Comparison of ENCODE assay signal across 23 cellular contexts in genomic region chr4:140066031-140066930, GRCh38.
"Had no signal": no experiment of that assay in that cellular context is flagged by ENCODE, and none has a peak within 500 bp of the region (broad histone marks: within the 10 kb centered on the region; RNA-seq: fewer than 3 reads in every experiment).

No MANE protein-coding gene starts in this region.

- H3K9me3 ChIP-seq: lower lobe of right lung, suprapubic skin, transverse colon had no signal

- H3K4me3 Mint-ChIP-seq: activated CD4-positive, alpha-beta T cell treated with anti-CD3 and anti-CD28 coated beads, Interleukin-2, amount 10 ng/mL, durations not matched to agents 24 days and 14 days; activated CD8-positive, alpha-beta T cell treated with anti-CD3 and anti-CD28 coated beads, Interleukin-2, amount 10 ng/mL, durations not matched to agents 7 days and 5 days; activated naive CD4-positive, alpha-beta T cell treated with anti-CD3 and anti-CD28 coated beads for 36 hours; activated T-cell treated with anti-CD3 and anti-CD28 coated beads, Interleukin-2, amount 50 U/mL, for 24 hours; dendritic cell treated with granulocyte-macrophage colony-stimulating factor and Interleukin-4, amounts not matched to agents 40 ng/mL and 50 ng/mL, for 4 days; effector memory CD8-positive, alpha-beta T cell; mesothelial cell of epicardium; nephron; stimulated activated naive CD8-positive, alpha-beta T cell treated with anti-CD3 and anti-CD28 coated beads, Interleukin-15, Interleukin-2, amounts not matched to agents 100 ng/mL and 50 ng/mL, for 24 hours had no signal

- H3K4me1 ChIP-seq: suprapubic skin had no signal

- H3K27ac Mint-ChIP-seq: activated CD4-positive, alpha-beta T cell treated with anti-CD3 and anti-CD28 coated beads, Interleukin-2, amount 10 ng/mL, durations not matched to agents 24 days and 14 days; activated CD8-positive, alpha-beta T cell treated with anti-CD3 and anti-CD28 coated beads, Interleukin-2, amount 10 ng/mL, durations not matched to agents 7 days and 5 days; activated naive CD4-positive, alpha-beta T cell treated with anti-CD3 and anti-CD28 coated beads for 36 hours; activated T-cell treated with anti-CD3 and anti-CD28 coated beads, Interleukin-2, amount 50 U/mL, for 24 hours; activated T-helper 2 cell treated with anti-CD3 and anti-CD28 coated beads, Interferon-gamma antibody, Interleukin-2, Interleukin-4, amounts not matched to agents 10 μg/mL and 5 μg/mL and 100 μg/mL, durations not matched to agents 14 hours and 24 hours and 36 hours; dendritic cell treated with granulocyte-macrophage colony-stimulating factor and Interleukin-4, amounts not matched to agents 40 ng/mL and 50 ng/mL, for 4 days; effector memory CD8-positive, alpha-beta T cell; mesothelial cell of epicardium; nephron; stimulated activated naive CD8-positive, alpha-beta T cell treated with anti-CD3 and anti-CD28 coated beads, Interleukin-15, Interleukin-2, amounts not matched to agents 100 ng/mL and 50 ng/mL, for 24 hours had no signal

- H3K36me3 Mint-ChIP-seq: mesothelial cell of epicardium had no signal

- H3K36me3 ChIP-seq: lower lobe of right lung, suprapubic skin, transverse colon had no signal

- DNase-seq: activated CD4-positive, alpha-beta T cell treated with anti-CD3 and anti-CD28 coated beads, Interleukin-2, amount 10 ng/mL, durations not matched to agents 24 days and 14 days; activated CD8-positive, alpha-beta T cell treated with anti-CD3 and anti-CD28 coated beads, Interleukin-2, amount 10 ng/mL, durations not matched to agents 7 days and 5 days; activated naive CD4-positive, alpha-beta T cell treated with anti-CD3 and anti-CD28 coated beads for 36 hours; activated T-cell treated with anti-CD3 and anti-CD28 coated beads, Interleukin-2, amount 50 U/mL, for 24 hours; anterior cingulate cortex; effector memory CD8-positive, alpha-beta T cell; foreskin fibroblast; hippocampal formation; left colon; lower lobe of right lung; posterior cingulate gyrus; retina; T-helper 1 cell; T-helper 9 cell; transverse colon had no signal

- H3K9me3 Mint-ChIP-seq: activated CD4-positive, alpha-beta T cell treated with anti-CD3 and anti-CD28 coated beads, Interleukin-2, amount 10 ng/mL, durations not matched to agents 24 days and 14 days; activated naive CD4-positive, alpha-beta T cell treated with anti-CD3 and anti-CD28 coated beads for 36 hours; activated T-cell treated with anti-CD3 and anti-CD28 coated beads, Interleukin-2, amount 50 U/mL, for 24 hours; activated T-helper 2 cell treated with anti-CD3 and anti-CD28 coated beads, Interferon-gamma antibody, Interleukin-2, Interleukin-4, amounts not matched to agents 10 μg/mL and 5 μg/mL and 100 μg/mL, durations not matched to agents 14 hours and 24 hours and 36 hours; dendritic cell treated with granulocyte-macrophage colony-stimulating factor and Interleukin-4, amounts not matched to agents 40 ng/mL and 50 ng/mL, for 4 days; effector memory CD8-positive, alpha-beta T cell; mesothelial cell of epicardium; nephron; stimulated activated naive CD8-positive, alpha-beta T cell treated with anti-CD3 and anti-CD28 coated beads, Interleukin-15, Interleukin-2, amounts not matched to agents 100 ng/mL and 50 ng/mL, for 24 hours had no signal

- H3K27me3 ChIP-seq: suprapubic skin, transverse colon had no signal

- H3K27me3 Mint-ChIP-seq: dendritic cell treated with granulocyte-macrophage colony-stimulating factor and Interleukin-4, amounts not matched to agents 40 ng/mL and 50 ng/mL, for 4 days had no signal

- ATAC-seq: activated CD8-positive, alpha-beta T cell treated with anti-CD3 and anti-CD28 coated beads, Interleukin-2, amount 10 ng/mL, durations not matched to agents 7 days and 5 days; effector memory CD8-positive, alpha-beta T cell; left colon; lower lobe of right lung had no signal

- H3K4me3 ChIP-seq: lower lobe of right lung, SK-N-MC, suprapubic skin, transverse colon had no signal

- H3K27ac ChIP-seq: lower lobe of right lung, SK-N-MC, suprapubic skin had no signal

- FAIRE-seq: islet of Langerhans had no signal
